In genomic region chr2:216013080-216013909, GRCh38 we compare ENCODE assay signal across 8 cellular contexts. TPM values are rescaled to one million over a fixed set of nuclear protein-coding genes. Genes with fewer than 3 reads are reported as not detected.
A peak's percentile ranks its signal among the peaks of the same experiment; 100 is the strongest.
DNase-seq lines count a peak whose midpoint lies in the region; ATAC-seq and TF ChIP-seq lines count a peak whose summit lies in the region.

MREG (minus strand) TSS chr2:216013551; CDS start chr2:216013327, 224 bp downstream.

- peak within 1 kb of the TSS; percentile 95 for H3K9ac ChIP-seq in PC-3 (ENCODE audit: low read length)

- POLR2A ChIA-PET in PC-3 (lab: Charles Lee; ENCODE audit: unreplicated experiment) = no interaction called here

- peak within 1 kb of the TSS; percentile 87 for H3K4me3 ChIP-seq in PC-3 (ENCODE audit: low read length)
- peak within 1 kb of the TSS; percentile 64 to 83 (median 66) for H3K4me3 ChIP-seq in esophagus muscularis mucosa

- H3K9me3 ChIP-seq in PC-3 (ENCODE audit: low read length) = no peaks in the 10 kb centered on the region
- H3K9me3 ChIP-seq in esophagus muscularis mucosa = no peaks in the 10 kb centered on the region

- BruUV-seq in PC-3 (replicated peaks; lab: Mats Ljungman, UMichigan) = no TSS peak

- intact Hi-C loops in PC-3 (cut with micrococcal nuclease) (loop anchor here (2.0 to 5.0 kb wide), 2 partner anchors 41 to 62 kb away; no protein-coding TSS in a partner anchor), esophagus muscularis mucosa (cut with DNase I) (no loop called here)

- no peaks in the 10 kb centered on the region for H3K36me3 ChIP-seq in PC-3 (ENCODE audit: low read depth, low read length)
- H3K36me3 ChIP-seq in esophagus muscularis mucosa = no peaks in the 10 kb centered on the region

- H3K4me2 ChIP-seq in PC-3 (ENCODE audit: low read length) = peak within 1 kb of the TSS; percentile 92

- TF ChIP-seq POLR2A in esophagus muscularis mucosa (IDR thresholded peaks at IDR 0.05; ENCODE audit: low read depth) = no peak

- peaks cover 45% of the 10 kb centered on the region for H3K79me2 ChIP-seq in PC-3 (ENCODE audit: low read length)

- TF ChIP-seq CTCF in PC-3 (conservative IDR thresholded peaks at IDR 0.05; ENCODE audit: low read depth, low read length) (peak; percentile 59), esophagus muscularis mucosa (IDR thresholded peaks at IDR 0.05) (peak; percentile 55 to 81 (median 68))

- ATAC-seq in GM21528 (IDR thresholded peaks at IDR 0.05; ENCODE audit: low FRiP score, unreplicated experiment) (peak; percentile 58), PC-3 (peak; percentile 74)

- peak within 1 kb of the TSS; percentile 81 for H2AFZ ChIP-seq in PC-3 (ENCODE audit: low read length)

- no peaks in the 10 kb centered on the region for H3F3A ChIP-seq in PC-3 (ENCODE audit: low read length, unreplicated experiment)

- DNase-seq in DMS114 treated with DMSO at 0.1 percent for 48 hours (lab: John Stamatoyannopoulos, UW; ENCODE audit: unreplicated experiment) (peak; percentile 42), HuH-7.5 (ENCODE audit: low spot score) (peak; percentile 63), PC-3 (peak; percentile 88), esophagus muscularis mucosa (ENCODE audit: extremely low spot score) (peak; percentile 92), myocyte (ENCODE audit: low read depth) (peak; percentile 91)
- peak; percentile 88 for DNase-seq in activated T-cell treated with anti-CD3 and anti-CD28 coated beads, Interleukin-2, amount 50 U/mL, for 1 hour
- DNase-seq in stimulated activated CD8-positive, alpha-beta memory T cell treated with anti-CD3 and anti-CD28 coated beads, Interleukin-7, amount 100 ng/mL, for 24 hours (ENCODE audit: low read depth) = peak; percentile 72

- no peak for TF ChIP-seq EP300 in esophagus muscularis mucosa (IDR thresholded peaks at IDR 0.05)

- under 1% methylated on average over 64 of the region's 70 CpGs for WGBS in esophagus muscularis mucosa

- no peaks in the 10 kb centered on the region for H4K20me1 ChIP-seq in PC-3 (ENCODE audit: low read length)

- H3K27ac ChIP-seq in PC-3 (ENCODE audit: low read length) (peak within 1 kb of the TSS; percentile 89), esophagus muscularis mucosa (replicated peaks in 1 of 4) (peak within 1 kb of the TSS in 2 of 4 donors; percentile 44 to 46)

- H3K9me2 ChIP-seq in PC-3 (replicated peaks; ENCODE audit: low read length) = no peaks in the 10 kb centered on the region

- CTCF ChIA-PET in PC-3 (lab: Charles Lee) = interaction anchor here (0.6 to 1.0 kb wide), 3 partner anchors 63 to 1205 kb away, joined by 4 to 7 read pairs (median 5); no protein-coding TSS in a partner anchor

- no peaks in the 10 kb centered on the region for H3K27me3 ChIP-seq in PC-3 (ENCODE audit: low read length)
- H3K27me3 ChIP-seq in esophagus muscularis mucosa = no peaks in the 10 kb centered on the region

- H3K4me1 ChIP-seq in PC-3 (ENCODE audit: insufficient read depth, low read length) (peaks cover 28% of the 10 kb centered on the region), esophagus muscularis mucosa (peaks cover 7 to 17% (median 16%) of the 10 kb centered on the region in 4 donors)

RNA-seq across cellular contexts. Expression of gene MREG, which starts in this region (rescaled TPM):
- total RNA-seq in PC-3 (2014; rRNA removed) = 24.4 and 35.4 TPM in 2 replicates
- total RNA-seq in esophagus muscularis mucosa = 1 to 10 TPM in 1 of 4 donors, under 1 TPM in 3; 0.40 to 1.2 (median 0.70) TPM
- total RNA-seq in myocyte = 28.9 and 31.6 TPM in 2 replicates
- polyA plus RNA-seq in myocyte (2012) = 8.4 TPM

Comparison
In these comparisons a context has a peak if more than half of its experiments do, and no peak if none do; other contexts are left out.
1. RNA of gene MREG (total RNA-seq): 28.9 to 31.6 TPM in myocyte and 24.4 to 35.4 TPM in PC-3; 0.40 to 1.2 TPM in esophagus muscularis mucosa; every median in the first group is over 10 times any median in the second.
2. DNase-seq: peak in every context shown above with its lines; median percentile 92 in esophagus muscularis mucosa; 91 in myocyte; 88 in PC-3; 88 in activated T-cell treated with anti-CD3 and anti-CD28 coated beads, Interleukin-2, amount 50 U/mL, for 1 hour; 72 in stimulated activated CD8-positive, alpha-beta memory T cell treated with anti-CD3 and anti-CD28 coated beads, Interleukin-7, amount 100 ng/mL, for 24 hours; 63 in HuH-7.5; 42 in DMS114 treated with DMSO at 0.1 percent for 48 hours.